ENCODE assay signal across 8 cellular contexts in genomic region chr11:65572356-65573043, GRCh38. TPM values are rescaled to one million over a fixed set of nuclear protein-coding genes. Genes with fewer than 3 reads are reported as not detected.
A peak's percentile ranks its signal among the peaks of the same experiment; 100 is the strongest.
DNase-seq lines count a peak whose midpoint lies in the region; ATAC-seq and TF ChIP-seq lines count a peak whose summit lies in the region.

TSS of gene FAM89B (plus strand) at chr11:65572538. CDS start at chr11:65572670, 132 bp downstream.

- H3K4me1 ChIP-seq in PC-9 (replicated peaks; ENCODE audit: insufficient read depth), result peaks cover 61% of the 10 kb centered on the region

- no peaks in the 10 kb centered on the region for H3K9me2 ChIP-seq in PC-9 (ENCODE audit: insufficient read depth)

- H3K4me3 Mint-ChIP-seq in activated T-cell treated with anti-CD3 and anti-CD28 coated beads, Interleukin-2, amount 50 U/mL, for 24 hours, result peak within 1 kb of the TSS; percentile 100

- peaks cover under 1% of the 10 kb centered on the region; the same call in 1 of the 2 replicates for H4K20me1 ChIP-seq in PC-9 (ENCODE audit: insufficient read depth)

- no peak for DNase-seq in BJ (ENCODE audit: low read depth)
- peak; percentile 66 for DNase-seq in HT1080 (ENCODE audit: low read depth)
- DNase-seq in PC-9, result peak; percentile 67 to 91
- peak; percentile 90 for DNase-seq in activated T-cell treated with anti-CD3 and anti-CD28 coated beads, Interleukin-2, amount 50 U/mL, for 24 hours
- DNase-seq in epithelial cell of proximal tubule (ENCODE audit: low read depth), result no peak
- DNase-seq in mucosa of gallbladder (ENCODE audit: low spot score), result peak; percentile 91
- peak; percentile 81 for DNase-seq in stimulated activated CD8-positive, alpha-beta memory T cell treated with anti-CD3 and anti-CD28 coated beads, Interleukin-4, amount 100 ng/mL, for 24 hours (ENCODE audit: low read depth)

- H3K9me3 ChIP-seq in PC-9 (ENCODE audit: insufficient read depth, low read depth), result no peaks in the 10 kb centered on the region

- H3K27ac ChIP-seq in PC-9, result no peak within 1 kb of the TSS

- POLR2A ChIA-PET in BJ (lab: Charles Lee), result interaction anchor here (0.6 to 1.3 kb wide), 3 partner anchors 12 to 43 kb away, joined by 3 to 21 read pairs (median 4); partner anchors contain the start of gene PCNX3
- POLR2A ChIA-PET in PC-9 (lab: Charles Lee; ENCODE audit: unreplicated experiment), result interaction anchor here (0.5 to 1.5 kb wide), 9 partner anchors 12 to 257 kb away, joined by 3 to 47 read pairs (median 4); no protein-coding TSS in a partner anchor

- H3K27ac Mint-ChIP-seq in activated T-cell treated with anti-CD3 and anti-CD28 coated beads, Interleukin-2, amount 50 U/mL, for 24 hours, result peak within 1 kb of the TSS; percentile 98

- H3F3A ChIP-seq in PC-9 (ENCODE audit: insufficient read depth, low read depth), result peaks cover 72% of the 10 kb centered on the region

- H3K4me3 ChIP-seq in BJ (ENCODE audit: low read depth, low read length), result peak within 1 kb of the TSS; percentile 63
- H3K4me3 ChIP-seq in PC-9, result peak within 1 kb of the TSS; percentile 73
- peak within 1 kb of the TSS; percentile 84 for H3K4me3 ChIP-seq in epithelial cell of proximal tubule (ENCODE audit: low read depth, low read length)

- no peaks in the 10 kb centered on the region for H3K27me3 ChIP-seq in BJ (ENCODE audit: control insufficient read depth, insufficient read depth, low read length)
- no peaks in the 10 kb centered on the region for H3K27me3 ChIP-seq in PC-9 (ENCODE audit: insufficient read depth, low read depth)

- no peaks in the 10 kb centered on the region for H3K27me3 Mint-ChIP-seq in activated T-cell treated with anti-CD3 and anti-CD28 coated beads, Interleukin-2, amount 50 U/mL, for 24 hours

- ATAC-seq in GM21825 (IDR thresholded peaks at IDR 0.05; ENCODE audit: unreplicated experiment), result no peak

- H3K4me2 ChIP-seq in PC-9, result peak within 1 kb of the TSS; percentile 96

- CTCF ChIA-PET in BJ (lab: Yijun Ruan, JAX) (interaction anchor here (0.9 to 5.6 kb wide), 11 partner anchors 10 to 80 kb away, joined by 3 to 83 read pairs (median 6); partner anchors contain the start of genes PCNX3 and SCYL1), PC-9 (lab: Charles Lee) (interaction anchor here (0.6 to 3.4 kb wide), 12 partner anchors 12 to 413 kb away, joined by 3 to 30 read pairs (median 7); partner anchors contain the start of genes FRMD8 and PCNX3)

- H3K36me3 Mint-ChIP-seq in activated T-cell treated with anti-CD3 and anti-CD28 coated beads, Interleukin-2, amount 50 U/mL, for 24 hours (ENCODE audit: low read depth), result peaks cover 73% of the 10 kb centered on the region

- peaks cover 5% of the 10 kb centered on the region; the same call in 1 of the 2 replicates for H3K36me3 ChIP-seq in BJ (ENCODE audit: control insufficient read depth, insufficient read depth, low read length)
- peaks cover 5% of the 10 kb centered on the region; the same call in 1 of the 2 replicates for H3K36me3 ChIP-seq in PC-9 (ENCODE audit: low read depth)

- no peaks in the 10 kb centered on the region for H3K9me3 Mint-ChIP-seq in activated T-cell treated with anti-CD3 and anti-CD28 coated beads, Interleukin-2, amount 50 U/mL, for 24 hours

- peaks cover 56% of the 10 kb centered on the region for H3K4me1 Mint-ChIP-seq in activated T-cell treated with anti-CD3 and anti-CD28 coated beads, Interleukin-2, amount 50 U/mL, for 24 hours (ENCODE audit: low read depth)

- H3K79me2 ChIP-seq in PC-9 (ENCODE audit: low read depth), result peaks cover 55% of the 10 kb centered on the region

- intact Hi-C loops in PC-9 (cut with micrococcal nuclease; ENCODE audit: unreplicated experiment), result loop anchor here (5.0 kb wide), 5 partner anchors 45 to 480 kb away; partner anchors contain the start of genes CST6, KAT5, NEAT1 and SCYL1

- H2AFZ ChIP-seq in PC-9, result no peak within 1 kb of the TSS

- TF ChIP-seq CTCF in BJ (IDR thresholded peaks at IDR 0.05; ENCODE audit: insufficient read depth, low read depth, low read length) (no peak), PC-9 (conservative IDR thresholded peaks at IDR 0.05) (no peak), epithelial cell of proximal tubule (conservative IDR thresholded peaks at IDR 0.05; ENCODE audit: low read depth, low read length) (no peak)

- no TSS peak for BruUV-seq in PC-9 (replicated peaks; lab: Mats Ljungman, UMichigan)

RNA-seq across cellular contexts. Expression of gene FAM89B, which starts in this region (rescaled TPM):
- polyA plus RNA-seq in BJ (2011; rRNA removed), result 38.2 and 56.9 TPM in 2 replicates
- 23.4 and 32.3 TPM in 2 replicates for polyA minus RNA-seq in BJ (2011; rRNA and poly(A)+ RNA removed)
- total RNA-seq in HT1080 (2014; rRNA removed; shearing (Covaris generic)), result 34.6 and 45.1 TPM in 2 replicates
- polyA plus RNA-seq in HT1080 (2015; cell fraction: cytosol; rRNA removed), result 49.7 and 54.5 TPM in 2 replicates
- polyA plus RNA-seq in HT1080 (2015; cell fraction: nucleus; rRNA removed), result 22.0 and 23.9 TPM in 2 replicates
- 51.7 and 53.3 TPM in 2 replicates for total RNA-seq in PC-9 (2021)
- 64.0 and 67.1 TPM in 2 replicates for total RNA-seq in epithelial cell of proximal tubule
- total RNA-seq in mucosa of gallbladder, result 68.2 TPM

Comparison
In these comparisons a context has a peak if more than half of its experiments do, and no peak if none do; other contexts are left out.
1. DNase-seq: peak in HT1080 (single experiment), PC-9 (2 of 2), activated T-cell treated with anti-CD3 and anti-CD28 coated beads, Interleukin-2, amount 50 U/mL, for 24 hours (single experiment), mucosa of gallbladder (single experiment) and stimulated activated CD8-positive, alpha-beta memory T cell treated with anti-CD3 and anti-CD28 coated beads, Interleukin-4, amount 100 ng/mL, for 24 hours (single experiment); none in BJ (single experiment) and epithelial cell of proximal tubule (single experiment).
2. Peak in every context shown above with its lines, with median percentiles within 50 percentile points of each other: H3K4me3 ChIP-seq.